ENCODE assay signal across 11 cellular contexts in the genomic region with DNA sequence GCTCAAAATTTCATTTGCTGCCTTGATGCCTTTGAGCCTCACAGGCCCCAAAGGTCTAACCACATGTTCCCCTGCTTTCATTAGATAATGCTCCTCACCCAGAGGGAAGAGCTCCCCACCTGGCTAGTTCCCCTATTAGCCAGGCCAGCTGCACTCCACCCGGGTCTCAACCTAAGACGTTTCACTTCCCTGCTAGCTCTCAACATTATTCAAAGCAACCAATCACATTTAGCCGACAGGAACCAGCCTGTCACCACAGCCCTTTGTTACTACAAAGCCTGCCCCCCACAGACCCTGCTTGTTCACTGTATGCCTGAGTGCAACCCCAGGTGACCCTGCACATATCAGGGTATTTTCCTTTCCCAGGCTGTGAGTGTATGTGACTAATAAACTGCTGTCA.
DNase-seq lines count a peak whose midpoint lies in the region; ATAC-seq and TF ChIP-seq lines count a peak whose summit lies in the region.
"Had no signal": no experiment of that assay in that cellular context is flagged by ENCODE, and none has a peak within 500 bp of the region (broad histone marks: within the 10 kb centered on the region; RNA-seq: fewer than 3 reads in every experiment).

No MANE protein-coding gene starts in this region.

- DNase-seq in GM12865 (ENCODE audit: low read depth) (peak; percentile 41), OCI-LY7 (ENCODE audit: low spot score) (peak; percentile 98), omental fat pad (ENCODE audit: low spot score) (no peak), NCI-H1417 treated with DMSO at 0.1 percent for 48 hours (lab: John Stamatoyannopoulos, UW) (no peak), NCI-H1105 treated with DMSO at 0.1 percent for 48 hours (lab: John Stamatoyannopoulos, UW) (no peak), mesothelial cell of epicardium (ENCODE audit: low spot score in 2 of 2, unreplicated experiment in 2 of 2) (no peak)
- DNase-seq: midbrain had no signal

- ATAC-seq in GM21515 (IDR thresholded peaks at IDR 0.05; ENCODE audit: unreplicated experiment): peak; percentile 96
- ATAC-seq in HG03196 (IDR thresholded peaks at IDR 0.05; ENCODE audit: unreplicated experiment): peak; percentile 84
- no peak for ATAC-seq in omental fat pad (ENCODE audit: low FRiP score)

- H3K27me3 Mint-ChIP-seq in mesothelial cell of epicardium (ENCODE audit: low read depth): peaks cover 2% of the 10 kb centered on the region

- peaks cover 22% of the 10 kb centered on the region for H3K9me3 ChIP-seq in OCI-LY7 (ENCODE audit: low read length)
- H3K9me3 ChIP-seq: HAP-1 had no signal

- H3K79me2 ChIP-seq in OCI-LY7 (ENCODE audit: insufficient read depth, low read depth, low read length): no peaks in the 10 kb centered on the region

- peak overlapping the region; percentile 76 for H2AFZ ChIP-seq in OCI-LY7 (ENCODE audit: low read length)

- H4K20me1 ChIP-seq in OCI-LY7 (ENCODE audit: insufficient read depth, low read length): no peaks in the 10 kb centered on the region

- CTCF ChIA-PET in OCI-LY7 (lab: Charles Lee; ENCODE audit: unreplicated experiment): no interaction called here

- no peaks in the 10 kb centered on the region for H3K4me1 Mint-ChIP-seq in mesothelial cell of epicardium

- H3K27ac ChIP-seq in OCI-LY7 (ENCODE audit: low read depth, low read length, poor library complexity, severe bottlenecking): peak overlapping the region; percentile 91
- H3K27ac ChIP-seq: RWPE1 had no signal

- H3K4me3 ChIP-seq in GM12865 (ENCODE audit: low read depth, low read length): no peak overlapping the region
- peak overlapping the region; percentile 48 for H3K4me3 ChIP-seq in OCI-LY7 (ENCODE audit: low read depth, low read length, poor library complexity, severe bottlenecking)
- H3K4me3 ChIP-seq: HAP-1 had no signal

- no peaks in the 10 kb centered on the region for H3K36me3 Mint-ChIP-seq in mesothelial cell of epicardium

- TF ChIP-seq CTCF in GM12865 (IDR thresholded peaks at IDR 0.05; ENCODE audit: insufficient read depth, low read depth, low read length, missing control alignments) (no peak), OCI-LY7 (conservative IDR thresholded peaks at IDR 0.05; ENCODE audit: low read length) (peak; percentile 34; the same call in 1 of the 2 replicates), omental fat pad (IDR thresholded peaks at IDR 0.05) (no peak), mesothelial cell of epicardium (IDR thresholded peaks at IDR 0.05; ENCODE audit: unreplicated experiment) (no peak)

- intact Hi-C loops in OCI-LY7 (cut with micrococcal nuclease; ENCODE audit: unreplicated experiment): loop anchor here (2.0 to 10.0 kb wide), 4 partner anchors 150 to 436 kb away; a partner anchor contains a TSS

- no peak overlapping the region for H3K4me3 Mint-ChIP-seq in mesothelial cell of epicardium

- peaks cover 23% of the 10 kb centered on the region for H3K36me3 ChIP-seq in OCI-LY7 (ENCODE audit: insufficient read depth, low read length)
- H3K36me3 ChIP-seq: HAP-1 had no signal

- peak overlapping the region; percentile 62 for H3K4me2 ChIP-seq in OCI-LY7 (ENCODE audit: low read length)

- no peaks in the 10 kb centered on the region for H3K9me2 ChIP-seq in OCI-LY7 (ENCODE audit: insufficient read depth, low read length)

- POLR2A ChIA-PET in OCI-LY7 (lab: Charles Lee): interaction anchor here (0.7 to 2.4 kb wide), 10 partner anchors 11 to 437 kb away, joined by 3 to 11 read pairs (median 5); no protein-coding TSS in a partner anchor

- no TSS peak for BruUV-seq in OCI-LY7 (replicated peaks; lab: Mats Ljungman, UMichigan)

- H3K4me1 ChIP-seq in OCI-LY7 (ENCODE audit: insufficient read depth, low read length, poor library complexity, severe bottlenecking): peaks cover 32% of the 10 kb centered on the region
- H3K4me1 ChIP-seq: HAP-1 had no signal

- peaks cover 17% of the 10 kb centered on the region for H3K9me3 Mint-ChIP-seq in mesothelial cell of epicardium

- no peak overlapping the region for H3K27ac Mint-ChIP-seq in mesothelial cell of epicardium

Comparison
In these comparisons a context has a peak if more than half of its experiments do, and no peak if none do; other contexts are left out.
1. DNase-seq: peak in GM12865 (single experiment) and OCI-LY7 (single experiment); none in omental fat pad (single experiment), NCI-H1417 treated with DMSO at 0.1 percent for 48 hours (single experiment), NCI-H1105 treated with DMSO at 0.1 percent for 48 hours (single experiment) and mesothelial cell of epicardium (0 of 2).